25 cellular contexts compared by ENCODE assay signal in genomic region chr11:123364145-123364544, GRCh38.
"Had no signal": no experiment of that assay in that cellular context is flagged by ENCODE, and none has a peak within 500 bp of the region (broad histone marks: within the 10 kb centered on the region; RNA-seq: fewer than 3 reads in every experiment).

No MANE protein-coding gene starts in this region.

- H3K9ac ChIP-seq: parathyroid adenoma had no signal

- H3K4me3 Mint-ChIP-seq: activated B cell treated with CpG ODN at 0.5 μM for 24 hours; activated CD4-positive, alpha-beta T cell treated with anti-CD3 and anti-CD28 coated beads for 36 hours; activated naive CD8-positive, alpha-beta T cell treated with anti-CD3 and anti-CD28 coated beads for 36 hours; endodermal cell; mesothelial cell of epicardium had no signal

- H3K27ac Mint-ChIP-seq: activated B cell treated with CpG ODN at 0.5 μM for 24 hours; activated naive CD8-positive, alpha-beta T cell treated with anti-CD3 and anti-CD28 coated beads for 36 hours; endodermal cell; mesothelial cell of epicardium; natural killer cell treated with Interleukin-12 subunit alpha and Interleukin-12 subunit beta and Interleukin-15 and Interleukin-18, amount 100 ng/mL, for 72 hours; T-helper 17 cell had no signal

- H3K9me3 Mint-ChIP-seq: activated B cell treated with CpG ODN at 0.5 μM for 24 hours; activated naive CD8-positive, alpha-beta T cell treated with anti-CD3 and anti-CD28 coated beads for 36 hours; endodermal cell; mesothelial cell of epicardium; natural killer cell treated with Interleukin-12 subunit alpha and Interleukin-12 subunit beta and Interleukin-15 and Interleukin-18, amount 100 ng/mL, for 72 hours had no signal

- H3K36me3 ChIP-seq: breast epithelium, esophagus squamous epithelium, gastrocnemius medialis, spleen, upper lobe of left lung had no signal

- FAIRE-seq: astrocyte had no signal

- ATAC-seq: activated CD4-positive, alpha-beta T cell treated with anti-CD3 and anti-CD28 coated beads for 36 hours; gastrocnemius medialis; left lobe of liver; natural killer cell treated with Interleukin-12 subunit alpha and Interleukin-12 subunit beta and Interleukin-15 and Interleukin-18, amount 100 ng/mL, for 72 hours; T-helper 17 cell had no signal

- H3K9me3 ChIP-seq: breast epithelium, esophagus squamous epithelium, gastrocnemius medialis, spleen, upper lobe of left lung had no signal

- H3K4me1 ChIP-seq: breast epithelium, parathyroid adenoma had no signal

- H3K27ac ChIP-seq: breast epithelium, esophagus squamous epithelium, gastrocnemius medialis, parathyroid adenoma, spleen, upper lobe of left lung had no signal

- H3K79me2 ChIP-seq: parathyroid adenoma had no signal

- H3K36me3 Mint-ChIP-seq: mesothelial cell of epicardium had no signal

- H3K27me3 ChIP-seq: upper lobe of left lung had no signal

- H3K4me3 ChIP-seq: breast epithelium, esophagus squamous epithelium, gastrocnemius medialis, spleen, upper lobe of left lung had no signal

- H2AFZ ChIP-seq: parathyroid adenoma had no signal

- H3K4me1 Mint-ChIP-seq: endodermal cell had no signal

- DNase-seq: activated B cell treated with CpG ODN at 0.5 μM for 24 hours; activated CD4-positive, alpha-beta T cell treated with anti-CD3 and anti-CD28 coated beads for 36 hours; activated CD4-positive, alpha-beta T cell treated with anti-CD3 and anti-CD28 coated beads, Interleukin-2, amount 50 U/mL, for 48 hours; activated naive CD4-positive, alpha-beta T cell treated with Interleukin-2 at 50 U/mL for 16 hours; activated naive CD8-positive, alpha-beta T cell treated with anti-CD3 and anti-CD28 coated beads for 36 hours; activated T-cell treated with anti-CD3 and anti-CD28 coated beads for 4 hours; cerebellar nuclear complex; cortex of kidney; endodermal cell; esophagus squamous epithelium; gastrocnemius medialis; islet precursor cell; nucleus accumbens; spleen; stimulated activated CD4-positive, alpha-beta T cell treated with anti-CD3 and anti-CD28 coated beads, Interleukin-4, amount 100 ng/mL, for 1 hour; stimulated activated naive CD4-positive, alpha-beta T cell treated with Interleukin-2 at 50 U/mL for 16 hours; SW 1271; T-helper 17 cell; upper lobe of left lung had no signal
